ENCODE assay signal across 16 cellular contexts in genomic region chr7:152602962-152603361, GRCh38.
DNase-seq lines count a peak whose midpoint lies in the region; ATAC-seq and TF ChIP-seq lines count a peak whose summit lies in the region.
"Had no signal": no experiment of that assay in that cellular context is flagged by ENCODE, and none has a peak within 500 bp of the region (broad histone marks: within the 10 kb centered on the region; RNA-seq: fewer than 3 reads in every experiment).

No MANE protein-coding gene starts in this region.

- no peak overlapping the region for H3K14ac ChIP-seq in IMR-90 (replicated peaks; ENCODE audit: low read depth, low read length)

- H3K27me3 ChIP-seq in IMR-90 (ENCODE audit: control insufficient read depth, insufficient read depth, low read length) (no peaks in the 10 kb centered on the region; the same call in 1 of the 2 replicates), skeletal muscle satellite cell (ENCODE audit: control insufficient read depth, insufficient read depth, low read length) (no peaks in the 10 kb centered on the region)
- H3K27me3 ChIP-seq: Peyer's patch had no signal

- DNase-seq in IMR-90 (peak; percentile 5), astrocyte of the hippocampus (ENCODE audit: low read depth, low spot score) (peak; percentile 33), iris pigment epithelial cell (ENCODE audit: low read depth) (peak; percentile 61), DMS79 (lab: John Stamatoyannopoulos, UW) (no peak), middle frontal gyrus (ENCODE audit: extremely low spot score, low spot score) (no peak), NCI-H1105 treated with DMSO at 0.1 percent for 48 hours (lab: John Stamatoyannopoulos, UW) (no peak)
- no peak for DNase-seq in stimulated activated CD4-positive, alpha-beta T cell treated with anti-CD3 and anti-CD28 coated beads, Interleukin-4, amount 100 ng/mL, for 4 hours
- DNase-seq: CD8-positive, alpha-beta T cell; NCI-H1092; NCI-H1694; NCI-H446 treated with DMSO at 0.1 percent for 48 hours; NCI-H774; SHP77 had no signal

- H2AK5ac ChIP-seq in IMR-90 (ENCODE audit: low read depth, low read length): no peak overlapping the region

- BruUV-seq in IMR-90 (replicated peaks; lab: Mats Ljungman, UMichigan): no TSS peak

- POLR2A ChIA-PET in IMR-90 (lab: Charles Lee; ENCODE audit: unreplicated experiment): no interaction called here

- CTCF ChIA-PET in IMR-90 (lab: Yijun Ruan, JAX): no interaction called here

- no peak overlapping the region for H4K8ac ChIP-seq in IMR-90 (ENCODE audit: low read depth in 2 of 2, low read length in 2 of 2)

- H3K9me1 ChIP-seq in IMR-90 (ENCODE audit: insufficient read depth, low read length): no peaks in the 10 kb centered on the region

- no peak for TF ChIP-seq POLR2A in IMR-90 (IDR thresholded peaks at IDR 0.05; ENCODE audit: low read depth, low read length)

- no peak for TF ChIP-seq RAD21 in IMR-90 (IDR thresholded peaks at IDR 0.05; ENCODE audit: low read length)

- no peak overlapping the region for H3K18ac ChIP-seq in IMR-90 (ENCODE audit: low read depth, low read length)

- H3K23ac ChIP-seq in IMR-90 (ENCODE audit: low read depth, low read length): no peak overlapping the region

- no peaks in the 10 kb centered on the region for H3K79me1 ChIP-seq in IMR-90 (ENCODE audit: low read depth in 1 of 2, low read length in 2 of 2)

- H2BK15ac ChIP-seq in IMR-90 (ENCODE audit: low read depth, low read length): no peak overlapping the region

- H2BK20ac ChIP-seq in IMR-90 (ENCODE audit: low read depth, low read length): no peak overlapping the region

- no peaks in the 10 kb centered on the region for H4K20me1 ChIP-seq in IMR-90 (ENCODE audit: insufficient read depth, low read length)

- H2AK9ac ChIP-seq in IMR-90 (replicated peaks; ENCODE audit: low read depth, low read length, poor library complexity): no peak overlapping the region

- H3K36me3 ChIP-seq in IMR-90 (ENCODE audit: control insufficient read depth, insufficient read depth, low read length): no peaks in the 10 kb centered on the region
- no peaks in the 10 kb centered on the region for H3K36me3 ChIP-seq in skeletal muscle satellite cell (ENCODE audit: insufficient read depth, low read length)
- H3K36me3 ChIP-seq: Peyer's patch had no signal

- no peak for ATAC-seq in IMR-90 (ENCODE audit: low read depth)
- ATAC-seq: CD8-positive, alpha-beta T cell; SK-N-SH treated with all-trans-retinoic acid at 6 μM for 48 hours had no signal

- 0 out of 2 replicates have a peak overlapping the region, but pooled peaks have one; percentile 28 for H3K4me2 ChIP-seq in IMR-90 (ENCODE audit: low read depth, low read length)
- H3K4me2 ChIP-seq in skeletal muscle satellite cell (ENCODE audit: low read length): peak overlapping the region; percentile 20

- H3K4me3 ChIP-seq in IMR-90 (ENCODE audit: insufficient read depth, low read depth, low read length) (no peak overlapping the region), skeletal muscle satellite cell (ENCODE audit: low read length) (no peak overlapping the region)
- H3K4me3 ChIP-seq: Peyer's patch had no signal

- no peak overlapping the region for H4K91ac ChIP-seq in IMR-90 (ENCODE audit: insufficient read depth, low read depth, low read length)

- dilution Hi-C loops in IMR-90 (cut with HindIII; ENCODE audit: low sequenced_read_pairs, unreplicated experiment): no loop called here

- H3K9ac ChIP-seq in IMR-90 (ENCODE audit: low read depth, low read length) (no peak overlapping the region), skeletal muscle satellite cell (ENCODE audit: low read depth, low read length) (no peak overlapping the region)

- TF ChIP-seq CTCF in IMR-90 (conservative IDR thresholded peaks at IDR 0.05; ENCODE audit: low read depth, low read length): no peak

- no peak overlapping the region for H2AFZ ChIP-seq in IMR-90 (replicated peaks; ENCODE audit: low read length, poor library complexity)

- H2BK5ac ChIP-seq in IMR-90 (ENCODE audit: low read depth, low read length, poor library complexity, severe bottlenecking): no peak overlapping the region

- WGBS in IMR-90 (ENCODE audit: extremely low coverage in 2 of 2, insufficient read length in 1 of 2), 2 experiments: 14% methylated on average over 4 of the region's 6 CpGs; no CpG with 5 or more reads in 1 of the 2 experiments

- H2BK120ac ChIP-seq in IMR-90 (ENCODE audit: low read depth, low read length): no peak overlapping the region

- H3K4ac ChIP-seq in IMR-90 (ENCODE audit: low read depth, low read length): no peak overlapping the region

- in situ Hi-C loops in IMR-90 (cut with MboI; ENCODE audit: low sequenced_read_pairs): no loop called here

- H3K9me3 ChIP-seq in IMR-90 (ENCODE audit: control insufficient read depth, insufficient read depth, low read length) (no peaks in the 10 kb centered on the region), skeletal muscle satellite cell (replicated peaks; ENCODE audit: low read length) (no peaks in the 10 kb centered on the region)
- H3K9me3 ChIP-seq: Peyer's patch had no signal

- intact Hi-C loops in IMR-90 (cut with micrococcal nuclease): no loop called here

- no peak overlapping the region for H4K5ac ChIP-seq in IMR-90 (ENCODE audit: low read depth, low read length)

- H3K56ac ChIP-seq in IMR-90 (ENCODE audit: extremely low read depth, insufficient read depth, low read length): no peak overlapping the region

- H3K27ac ChIP-seq in IMR-90 (ENCODE audit: insufficient read depth, low read length): no peak overlapping the region
- H3K27ac ChIP-seq: Peyer's patch had no signal

- H3K4me1 ChIP-seq in IMR-90 (ENCODE audit: control insufficient read depth, insufficient read depth, low read length): no peaks in the 10 kb centered on the region
- H3K4me1 ChIP-seq in skeletal muscle satellite cell (ENCODE audit: control insufficient read depth, insufficient read depth, low read length): no peaks in the 10 kb centered on the region
- H3K4me1 ChIP-seq: Peyer's patch had no signal

TF ChIP-seq in IMR-90, 13 proteins besides CTCF, POLR2A, EP300 and RAD21:
- TF ChIP-seq CHD1 (IDR thresholded peaks at IDR 0.05; ENCODE audit: low read depth, low read length) (no peak), RFX5 (IDR thresholded peaks at IDR 0.05; ENCODE audit: low read depth, low read length) (no peak), NFE2L2 (IDR thresholded peaks at IDR 0.05; ENCODE audit: low read depth, low read length) (no peak), CEBPB (IDR thresholded peaks at IDR 0.05; ENCODE audit: low read depth, low read length) (no peak)

Comparison
In these comparisons a context has a peak if more than half of its experiments do, and no peak if none do; other contexts are left out.
1. DNase-seq: peak in IMR-90 (single experiment), astrocyte of the hippocampus (single experiment) and iris pigment epithelial cell (single experiment); none in DMS79 (single experiment), middle frontal gyrus (single experiment), stimulated activated CD4-positive, alpha-beta T cell treated with anti-CD3 and anti-CD28 coated beads, Interleukin-4, amount 100 ng/mL, for 4 hours (0 of 2) and NCI-H1105 treated with DMSO at 0.1 percent for 48 hours (single experiment).